Comparison of ENCODE assay signal across 8 cellular contexts in genomic region chr15:85615930-85616329, GRCh38.
DNase-seq lines count a peak whose midpoint lies in the region; ATAC-seq, FAIRE-seq and TF ChIP-seq lines count a peak whose summit lies in the region.

No MANE protein-coding gene starts in this region.

- POLR2A ChIA-PET in A549 (lab: Yijun Ruan, JAX), result no interaction called here

- DNase-seq in A549 (ENCODE audit: low read depth in 1 of 2, low spot score in 1 of 2) (peak; percentile 42 to 50), gastrocnemius medialis (no peak), superior temporal gyrus (ENCODE audit: extremely low spot score) (no peak), NCI-H510A treated with DMSO at 0.1 percent for 48 hours (lab: John Stamatoyannopoulos, UW) (no peak)

- TF ChIP-seq POLR2A in A549 (IDR thresholded peaks at IDR 0.05; ENCODE audit: low read length) (no peak), gastroesophageal sphincter (IDR thresholded peaks at IDR 0.05) (no peak), gastrocnemius medialis (IDR thresholded peaks at IDR 0.05) (no peak)

- H3K4me2 ChIP-seq in A549, result no peak overlapping the region; the same call in 2 of the 3 replicates

- ATAC-seq in A549 (peak; percentile 70 to 81), HG03108 (IDR thresholded peaks at IDR 0.05; ENCODE audit: unreplicated experiment) (peak; percentile 68), gastroesophageal sphincter (no peak), gastrocnemius medialis (no peak)

- H3K36me3 ChIP-seq in gastroesophageal sphincter, result no peaks in the 10 kb centered on the region
- no peaks in the 10 kb centered on the region for H3K36me3 ChIP-seq in gastrocnemius medialis

- H3K27ac ChIP-seq in A549 (no peak overlapping the region; a peak in 1 of 6 replicates), gastroesophageal sphincter (peak overlapping the region; percentile 29 to 88 (median 84)), gastrocnemius medialis (peak overlapping the region; percentile 81 to 86 (median 82))

- FAIRE-seq in A549 (lab: Jason Lieb, UNC), result no peak
- peak; percentile 19 for FAIRE-seq in TTC549 (lab: Jason Lieb, UNC)

- TF ChIP-seq EP300 in A549 (IDR thresholded peaks at IDR 0.05), result no peak
- TF ChIP-seq EP300 in gastroesophageal sphincter (IDR thresholded peaks at IDR 0.05), result no peak

- CTCF ChIA-PET in A549 (lab: Yijun Ruan, JAX), result interaction anchor here (0.6 to 1.7 kb wide), 9 partner anchors 8 to 246 kb away, joined by 3 to 7 read pairs (median 3); no protein-coding TSS in a partner anchor

- in situ Hi-C loops in gastrocnemius medialis (cut with MboI; ENCODE audit: low sequenced_read_pairs in 4 of 4), result loop anchor here in 3 of 4 donors (10.0 to 25.0 kb wide), 2 partner anchors 89 to 221 kb away; no protein-coding TSS in a partner anchor

- TF ChIP-seq CTCF in A549 (IDR thresholded peaks at IDR 0.05) (peak; percentile 71), GM12873 (IDR thresholded peaks at IDR 0.05; ENCODE audit: insufficient read depth, low read depth, low read length, missing control alignments) (peak; percentile 64), gastroesophageal sphincter (IDR thresholded peaks at IDR 0.05) (peak; percentile 13 to 60 (median 42)), gastrocnemius medialis (IDR thresholded peaks at IDR 0.05 in 4 of 5, conservative IDR thresholded peaks at IDR 0.05 in 1 of 5) (peak in 4 of 5 experiments; percentile 27 to 61 (median 50))

- peaks cover 67% of the 10 kb centered on the region for H3K4me1 ChIP-seq in A549
- peaks cover 40 to 74% (median 44%) of the 10 kb centered on the region in 3 donors for H3K4me1 ChIP-seq in gastroesophageal sphincter
- peaks cover 66 to 83% of the 10 kb centered on the region in 2 donors for H3K4me1 ChIP-seq in gastrocnemius medialis

- H3K4me3 ChIP-seq in A549, result no peak overlapping the region
- H3K4me3 ChIP-seq in gastroesophageal sphincter, result no peak overlapping the region
- H3K4me3 ChIP-seq in gastrocnemius medialis, result no peak overlapping the region

- H3K27me3 ChIP-seq in gastroesophageal sphincter (no peaks in the 10 kb centered on the region), gastrocnemius medialis (no peaks in the 10 kb centered on the region)

- intact Hi-C loops in gastrocnemius medialis (cut with DNase I; ENCODE audit: low total_unique reads), result loop anchor here (5.0 to 10.0 kb wide), 2 partner anchors 179 to 226 kb away; partner anchors contain the start of gene KLHL25

- H3K9me3 ChIP-seq in A549 (no peaks in the 10 kb centered on the region), gastroesophageal sphincter (no peaks in the 10 kb centered on the region), gastrocnemius medialis (no peaks in the 10 kb centered on the region)

- TF ChIP-seq RAD21 in A549 (conservative IDR thresholded peaks at IDR 0.05 in 1 of 2, IDR thresholded peaks at IDR 0.05 in 1 of 2), result peak; percentile 51 to 65; a peak in 3 of 5 replicates

TF ChIP-seq in A549, 52 proteins besides CTCF, POLR2A, EP300 and RAD21:
- no peak for TF ChIP-seq HEYL (CRISPR knock-in tag; IDR thresholded peaks at IDR 0.05)
- TF ChIP-seq FOSL2 (IDR thresholded peaks at IDR 0.05), result no peak
- peak; percentile 56 for TF ChIP-seq FOSL2 (CRISPR knock-in tag; IDR thresholded peaks at IDR 0.05)
- TF ChIP-seq SMC3 (IDR thresholded peaks at IDR 0.05), result peak; percentile 58

Comparison
In these comparisons a context has a peak if more than half of its experiments do, and no peak if none do; other contexts are left out.
1. ATAC-seq: peak in A549 (2 of 2) and HG03108 (single experiment); none in gastroesophageal sphincter (single experiment) and gastrocnemius medialis (0 of 2).
2. DNase-seq: peak in A549 (2 of 2); none in gastrocnemius medialis (0 of 2), superior temporal gyrus (single experiment) and NCI-H510A treated with DMSO at 0.1 percent for 48 hours (single experiment).
3. H3K27ac ChIP-seq: peak in gastroesophageal sphincter (4 of 4) and gastrocnemius medialis (4 of 4); none in A549 (0 of 2).
4. Peak in every context shown above with its lines, with median percentiles within 50 percentile points of each other: CTCF ChIP-seq.